In the genomic region with DNA sequence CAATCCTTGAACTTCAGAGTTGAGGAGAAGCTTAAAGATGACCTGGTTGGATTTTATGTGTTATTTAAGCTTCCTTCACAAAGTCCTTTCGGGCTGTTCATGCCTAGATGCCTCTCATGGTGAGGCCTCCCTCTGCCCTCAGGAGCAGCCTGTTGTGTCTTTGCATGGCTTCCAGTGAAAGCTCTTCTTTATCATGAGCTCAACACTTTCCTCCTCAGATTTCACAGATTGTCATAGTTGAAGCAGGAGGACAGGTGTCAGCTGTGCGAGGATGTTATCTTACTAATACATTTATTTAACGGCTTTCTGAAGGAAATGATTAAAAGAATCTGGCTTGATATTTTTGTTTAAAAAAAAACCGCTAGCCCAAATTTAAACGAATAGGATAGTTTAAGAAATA, we compare ENCODE assay signal across 11 cellular contexts. TPM values are rescaled to one million over a fixed set of nuclear protein-coding genes. Genes with fewer than 3 reads are reported as not detected.
A peak's percentile ranks its signal among the peaks of the same experiment; 100 is the strongest.
DNase-seq lines count a peak whose midpoint lies in the region; ATAC-seq and TF ChIP-seq lines count a peak whose summit lies in the region.
"Had no signal": no experiment of that assay in that cellular context is flagged by ENCODE, and none has a peak within 500 bp of the region (broad histone marks: within the 10 kb centered on the region; RNA-seq: fewer than 3 reads in every experiment).

No MANE protein-coding gene starts in this region.

- no peaks in the 10 kb centered on the region for H3K36me3 ChIP-seq in Loucy (ENCODE audit: insufficient read depth, low read length)

- no peak overlapping the region for H3K27ac Mint-ChIP-seq in activated T-helper 2 cell treated with anti-CD3 and anti-CD28 coated beads, Interferon-gamma antibody, Interleukin-2, Interleukin-4, amounts not matched to agents 10 μg/mL and 5 μg/mL and 100 μg/mL, durations not matched to agents 14 hours and 24 hours and 36 hours
- H3K27ac Mint-ChIP-seq: B cell; CD4-positive, alpha-beta T cell had no signal

- H2AFZ ChIP-seq in Loucy (ENCODE audit: low read length): peak overlapping the region; percentile 10; the same call in 1 of the 2 replicates

- H3K79me2 ChIP-seq in Loucy (ENCODE audit: insufficient read depth, low read length): no peaks in the 10 kb centered on the region

- no peak overlapping the region for H3K4me2 ChIP-seq in Loucy (ENCODE audit: low read depth, low read length, poor library complexity, severe bottlenecking)

- H3K27me3 Mint-ChIP-seq in activated T-helper 2 cell treated with anti-CD3 and anti-CD28 coated beads, Interferon-gamma antibody, Interleukin-2, Interleukin-4, amounts not matched to agents 10 μg/mL and 5 μg/mL and 100 μg/mL, durations not matched to agents 14 hours and 24 hours and 36 hours (ENCODE audit: low read depth): peaks cover 5% of the 10 kb centered on the region

- no peaks in the 10 kb centered on the region for H3K9me2 ChIP-seq in Loucy (replicated peaks; ENCODE audit: low read depth, low read length)

- no peaks in the 10 kb centered on the region for H3K4me1 ChIP-seq in Loucy (ENCODE audit: insufficient read depth, low read length, poor library complexity, severe bottlenecking)

- H3K9me3 ChIP-seq in Loucy (ENCODE audit: insufficient read depth, low read depth, low read length): no peaks in the 10 kb centered on the region

- no peaks in the 10 kb centered on the region for H3F3A ChIP-seq in Loucy (ENCODE audit: low read depth)

- peak; percentile 17 for DNase-seq in NCI-H146 (lab: John Stamatoyannopoulos, UW)
- no peak for DNase-seq in NCI-H146 treated with DMSO at 0.1 percent for 48 hours (lab: John Stamatoyannopoulos, UW; ENCODE audit: unreplicated experiment)
- DNase-seq in myocyte (ENCODE audit: low read depth): peak; percentile 87
- DNase-seq in skeletal muscle cell (ENCODE audit: low read depth): peak; percentile 20
- DNase-seq in activated T-helper 2 cell treated with anti-CD3 and anti-CD28 coated beads, Interferon-gamma antibody, Interleukin-2, Interleukin-4, amounts not matched to agents 10 μg/mL and 5 μg/mL and 100 μg/mL, durations not matched to agents 14 hours and 24 hours and 36 hours (ENCODE audit: low spot score): no peak
- no peak for DNase-seq in NCI-H187 (lab: John Stamatoyannopoulos, UW)

- no peaks in the 10 kb centered on the region for H4K20me1 ChIP-seq in Loucy (ENCODE audit: insufficient read depth, low read length, poor library complexity, severe bottlenecking)

- H3K4me3 Mint-ChIP-seq in activated T-helper 2 cell treated with anti-CD3 and anti-CD28 coated beads, Interferon-gamma antibody, Interleukin-2, Interleukin-4, amounts not matched to agents 10 μg/mL and 5 μg/mL and 100 μg/mL, durations not matched to agents 14 hours and 24 hours and 36 hours (ENCODE audit: low read depth): no peak overlapping the region
- H3K4me3 Mint-ChIP-seq: B cell; CD4-positive, alpha-beta T cell had no signal

- TF ChIP-seq CTCF in Loucy (conservative IDR thresholded peaks at IDR 0.05; ENCODE audit: low read length): no peak

- intact Hi-C loops in activated T-helper 2 cell treated with anti-CD3 and anti-CD28 coated beads, Interferon-gamma antibody, Interleukin-2, Interleukin-4, amounts not matched to agents 10 μg/mL and 5 μg/mL and 100 μg/mL, durations not matched to agents 14 hours and 24 hours and 36 hours (cut with micrococcal nuclease): no loop called here

- H3K9ac ChIP-seq in Loucy (ENCODE audit: low read depth, low read length, poor library complexity, severe bottlenecking): no peak overlapping the region

- peaks cover 1% of the 10 kb centered on the region for H3K4me1 Mint-ChIP-seq in activated T-helper 2 cell treated with anti-CD3 and anti-CD28 coated beads, Interferon-gamma antibody, Interleukin-2, Interleukin-4, amounts not matched to agents 10 μg/mL and 5 μg/mL and 100 μg/mL, durations not matched to agents 14 hours and 24 hours and 36 hours (ENCODE audit: low read depth)
- H3K4me1 Mint-ChIP-seq: B cell had no signal

- H3K4me3 ChIP-seq in Loucy (ENCODE audit: low read length, poor library complexity, severe bottlenecking) (no peak overlapping the region), skeletal muscle cell (ENCODE audit: low read depth, low read length) (no peak overlapping the region)
- H3K4me3 ChIP-seq: GM12878 had no signal

- H3K36me3 Mint-ChIP-seq in activated T-helper 2 cell treated with anti-CD3 and anti-CD28 coated beads, Interferon-gamma antibody, Interleukin-2, Interleukin-4, amounts not matched to agents 10 μg/mL and 5 μg/mL and 100 μg/mL, durations not matched to agents 14 hours and 24 hours and 36 hours (ENCODE audit: low read depth): no peaks in the 10 kb centered on the region

- no peaks in the 10 kb centered on the region for H3K9me3 Mint-ChIP-seq in activated T-helper 2 cell treated with anti-CD3 and anti-CD28 coated beads, Interferon-gamma antibody, Interleukin-2, Interleukin-4, amounts not matched to agents 10 μg/mL and 5 μg/mL and 100 μg/mL, durations not matched to agents 14 hours and 24 hours and 36 hours
- H3K9me3 Mint-ChIP-seq: CD4-positive, alpha-beta T cell had no signal

- ATAC-seq in HG02763 (IDR thresholded peaks at IDR 0.05; ENCODE audit: unreplicated experiment): no peak

- no peaks in the 10 kb centered on the region for H3K27me3 ChIP-seq in Loucy (ENCODE audit: insufficient read depth, low read length, poor library complexity, severe bottlenecking)

RNA-seq across cellular contexts. Expression of a gene that starts 48.8 kb away (rescaled TPM):
- total RNA-seq in myocyte: 27.4 and 28.2 TPM in 2 replicates
- 8.2 TPM for polyA plus RNA-seq in myocyte (2012)
- total RNA-seq in activated T-helper 2 cell treated with anti-CD3 and anti-CD28 coated beads, Interferon-gamma antibody, Interleukin-2, Interleukin-4, amounts not matched to agents 10 μg/mL and 5 μg/mL and 100 μg/mL, durations not matched to agents 14 hours and 24 hours and 36 hours: 50.0 and 53.2 TPM in 2 replicates

Comparison
In these comparisons a context has a peak if more than half of its experiments do, and no peak if none do; other contexts are left out.
1. DNase-seq: peak in NCI-H146 (single experiment), myocyte (single experiment) and skeletal muscle cell (single experiment); none in NCI-H146 treated with DMSO at 0.1 percent for 48 hours (single experiment), activated T-helper 2 cell treated with anti-CD3 and anti-CD28 coated beads, Interferon-gamma antibody, Interleukin-2, Interleukin-4, amounts not matched to agents 10 μg/mL and 5 μg/mL and 100 μg/mL, durations not matched to agents 14 hours and 24 hours and 36 hours (single experiment) and NCI-H187 (0 of 2).